1 cellular context compared by ENCODE assay signal in the genomic region with DNA sequence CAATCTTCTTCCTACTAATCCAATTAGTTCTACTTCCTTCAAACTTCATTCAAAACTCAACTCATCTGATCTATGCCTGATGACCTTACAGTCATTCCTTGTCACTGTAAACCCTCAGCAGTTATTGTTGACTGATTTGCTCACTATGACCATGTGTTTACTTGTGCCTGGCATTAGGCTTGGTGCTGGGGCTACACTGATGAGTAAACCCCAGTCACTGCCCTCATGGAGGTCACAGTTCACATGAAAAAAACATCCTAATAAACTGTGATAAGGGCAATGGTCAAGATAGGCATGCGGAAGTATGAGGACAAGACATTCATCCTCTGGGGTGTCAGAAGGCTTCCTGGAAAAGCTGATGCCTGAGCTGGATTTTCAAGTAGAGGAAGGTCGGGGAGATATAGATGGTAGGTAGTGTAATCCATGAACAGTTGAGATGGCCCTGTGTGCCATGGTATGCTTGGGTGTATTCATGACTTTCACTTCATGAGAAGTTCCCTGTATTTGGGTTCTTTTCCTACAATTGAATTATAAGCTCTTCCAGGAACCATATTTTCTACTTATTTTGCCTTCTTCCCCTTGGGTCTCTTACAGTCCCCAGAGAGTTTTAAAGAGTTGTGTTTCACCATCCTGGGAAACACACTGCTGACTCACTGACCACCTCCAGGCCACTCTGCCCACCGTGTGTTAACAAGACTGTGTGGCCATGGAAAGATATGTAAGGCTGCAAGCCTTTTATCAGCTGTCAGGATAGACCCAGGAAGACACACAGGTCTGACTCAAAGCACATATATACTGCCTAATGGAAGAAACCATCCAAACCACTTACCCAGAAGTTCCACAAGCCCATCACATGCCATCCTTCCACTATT.
A peak's percentile ranks its signal among the peaks of the same experiment; 100 is the strongest.
TF ChIP-seq lines count a peak whose summit lies in the region.

No MANE protein-coding gene starts in this region.

TF ChIP-seq in K562, 482 proteins besides CTCF, POLR2A, EP300 and RAD21 (continued from another document):
- TF ChIP-seq XRCC3 (IDR thresholded peaks at IDR 0.05) (no peak), ZNF695 (CRISPR knock-in tag; IDR thresholded peaks at IDR 0.05) (0 out of 2 replicates have a peak, but pooled peaks have one; percentile 11), RBM39 (optimal IDR thresholded peaks at IDR 0.05; ENCODE audit: low read depth, low read length) (no peak), NR2C1 (IDR thresholded peaks at IDR 0.05) (peak; percentile 44; the same call in 1 of the 2 replicates), NR2C1 (tag; IDR thresholded peaks at IDR 0.05) (peak; percentile 73), JUN (IDR thresholded peaks at IDR 0.05; ENCODE audit: borderline replicate concordance, low read depth, low read length) (peak; percentile 15; the same call in 1 of the 2 replicates), JUN (CRISPR knock-in tag; IDR thresholded peaks at IDR 0.05; ENCODE audit: borderline replicate concordance) (no peak), DIDO1 (tag; IDR thresholded peaks at IDR 0.05; ENCODE audit: low read depth) (no peak), NCOR1 (IDR thresholded peaks at IDR 0.05) (0 out of 2 replicates have a peak, but pooled peaks have one; percentile 24), ZNF696 (CRISPR knock-in tag; conservative IDR thresholded peaks at IDR 0.05) (no peak), CBFA2T2 (conservative IDR thresholded peaks at IDR 0.05) (peak; percentile 63), ZKSCAN8 (CRISPR knock-in tag; IDR thresholded peaks at IDR 0.05) (peak; percentile 41; the same call in 1 of the 2 replicates), RNF2 (IDR thresholded peaks at IDR 0.05) (no peak), POLR3G (IDR thresholded peaks at IDR 0.05; ENCODE audit: extremely low read depth, insufficient read length, insufficient replicate concordance) (no peak), ZNF584 (CRISPR knock-in tag; IDR thresholded peaks at IDR 0.05; ENCODE audit: low read depth) (no peak), PYGO2 (tag; IDR thresholded peaks at IDR 0.05) (no peak), NR2C2 (CRISPR knock-in tag; IDR thresholded peaks at IDR 0.05) (no peak), NR2C2 (tag; IDR thresholded peaks at IDR 0.05) (peak; percentile 86), MAFF (IDR thresholded peaks at IDR 0.05; ENCODE audit: low read length) (peak; percentile 11; the same call in 1 of the 2 replicates), TEAD2 (tag; IDR thresholded peaks at IDR 0.05) (no peak), ARID1B (IDR thresholded peaks at IDR 0.05) (peak; percentile 66), CBFA2T3 (IDR thresholded peaks at IDR 0.05) (peak; percentile 76), CREM (IDR thresholded peaks at IDR 0.05; ENCODE audit: low read depth) (no peak), JUND (IDR thresholded peaks at IDR 0.05; ENCODE audit: borderline replicate concordance, low read depth, low read length) (peak; percentile 33; the same call in 1 of the 2 replicates), JUND (tag; IDR thresholded peaks at IDR 0.05; ENCODE audit: borderline replicate concordance, low read depth, low read length) (peak; percentile 10; the same call in 1 of the 3 replicates)
- TF ChIP-seq, protein P1, sequence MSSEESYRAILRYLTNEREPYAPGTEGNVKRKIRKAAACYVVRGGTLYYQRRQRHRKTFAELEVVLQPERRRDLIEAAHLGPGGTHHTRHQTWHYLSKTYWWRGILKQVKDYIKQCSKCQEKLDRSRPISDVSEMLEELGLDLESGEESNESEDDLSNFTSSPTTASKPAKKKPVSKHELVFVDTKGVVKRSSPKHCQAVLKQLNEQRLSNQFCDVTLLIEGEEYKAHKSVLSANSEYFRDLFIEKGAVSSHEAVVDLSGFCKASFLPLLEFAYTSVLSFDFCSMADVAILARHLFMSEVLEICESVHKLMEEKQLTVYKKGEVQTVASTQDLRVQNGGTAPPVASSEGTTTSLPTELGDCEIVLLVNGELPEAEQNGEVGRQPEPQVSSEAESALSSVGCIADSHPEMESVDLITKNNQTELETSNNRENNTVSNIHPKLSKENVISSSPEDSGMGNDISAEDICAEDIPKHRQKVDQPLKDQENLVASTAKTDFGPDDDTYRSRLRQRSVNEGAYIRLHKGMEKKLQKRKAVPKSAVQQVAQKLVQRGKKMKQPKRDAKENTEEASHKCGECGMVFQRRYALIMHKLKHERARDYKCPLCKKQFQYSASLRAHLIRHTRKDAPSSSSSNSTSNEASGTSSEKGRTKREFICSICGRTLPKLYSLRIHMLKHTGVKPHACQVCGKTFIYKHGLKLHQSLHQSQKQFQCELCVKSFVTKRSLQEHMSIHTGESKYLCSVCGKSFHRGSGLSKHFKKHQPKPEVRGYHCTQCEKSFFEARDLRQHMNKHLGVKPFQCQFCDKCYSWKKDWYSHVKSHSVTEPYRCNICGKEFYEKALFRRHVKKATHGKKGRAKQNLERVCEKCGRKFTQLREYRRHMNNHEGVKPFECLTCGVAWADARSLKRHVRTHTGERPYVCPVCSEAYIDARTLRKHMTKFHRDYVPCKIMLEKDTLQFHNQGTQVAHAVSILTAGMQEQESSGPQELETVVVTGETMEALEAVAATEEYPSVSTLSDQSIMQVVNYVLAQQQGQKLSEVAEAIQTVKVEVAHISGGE (CRISPR knock-in tag; IDR thresholded peaks at IDR 0.05) = no peak
- TF ChIP-seq, protein P2, sequence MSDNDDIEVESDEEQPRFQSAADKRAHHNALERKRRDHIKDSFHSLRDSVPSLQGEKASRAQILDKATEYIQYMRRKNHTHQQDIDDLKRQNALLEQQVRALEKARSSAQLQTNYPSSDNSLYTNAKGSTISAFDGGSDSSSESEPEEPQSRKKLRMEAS (CRISPR knock-in tag; IDR thresholded peaks at IDR 0.05) = no peak
- TF ChIP-seq, protein P3, sequence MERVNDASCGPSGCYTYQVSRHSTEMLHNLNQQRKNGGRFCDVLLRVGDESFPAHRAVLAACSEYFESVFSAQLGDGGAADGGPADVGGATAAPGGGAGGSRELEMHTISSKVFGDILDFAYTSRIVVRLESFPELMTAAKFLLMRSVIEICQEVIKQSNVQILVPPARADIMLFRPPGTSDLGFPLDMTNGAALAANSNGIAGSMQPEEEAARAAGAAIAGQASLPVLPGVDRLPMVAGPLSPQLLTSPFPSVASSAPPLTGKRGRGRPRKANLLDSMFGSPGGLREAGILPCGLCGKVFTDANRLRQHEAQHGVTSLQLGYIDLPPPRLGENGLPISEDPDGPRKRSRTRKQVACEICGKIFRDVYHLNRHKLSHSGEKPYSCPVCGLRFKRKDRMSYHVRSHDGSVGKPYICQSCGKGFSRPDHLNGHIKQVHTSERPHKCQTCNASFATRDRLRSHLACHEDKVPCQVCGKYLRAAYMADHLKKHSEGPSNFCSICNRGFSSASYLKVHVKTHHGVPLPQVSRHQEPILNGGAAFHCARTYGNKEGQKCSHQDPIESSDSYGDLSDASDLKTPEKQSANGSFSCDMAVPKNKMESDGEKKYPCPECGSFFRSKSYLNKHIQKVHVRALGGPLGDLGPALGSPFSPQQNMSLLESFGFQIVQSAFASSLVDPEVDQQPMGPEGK (CRISPR knock-in tag; IDR thresholded peaks at IDR 0.05; ENCODE audit: borderline replicate concordance) = no peak
- TF ChIP-seq, protein P4, sequence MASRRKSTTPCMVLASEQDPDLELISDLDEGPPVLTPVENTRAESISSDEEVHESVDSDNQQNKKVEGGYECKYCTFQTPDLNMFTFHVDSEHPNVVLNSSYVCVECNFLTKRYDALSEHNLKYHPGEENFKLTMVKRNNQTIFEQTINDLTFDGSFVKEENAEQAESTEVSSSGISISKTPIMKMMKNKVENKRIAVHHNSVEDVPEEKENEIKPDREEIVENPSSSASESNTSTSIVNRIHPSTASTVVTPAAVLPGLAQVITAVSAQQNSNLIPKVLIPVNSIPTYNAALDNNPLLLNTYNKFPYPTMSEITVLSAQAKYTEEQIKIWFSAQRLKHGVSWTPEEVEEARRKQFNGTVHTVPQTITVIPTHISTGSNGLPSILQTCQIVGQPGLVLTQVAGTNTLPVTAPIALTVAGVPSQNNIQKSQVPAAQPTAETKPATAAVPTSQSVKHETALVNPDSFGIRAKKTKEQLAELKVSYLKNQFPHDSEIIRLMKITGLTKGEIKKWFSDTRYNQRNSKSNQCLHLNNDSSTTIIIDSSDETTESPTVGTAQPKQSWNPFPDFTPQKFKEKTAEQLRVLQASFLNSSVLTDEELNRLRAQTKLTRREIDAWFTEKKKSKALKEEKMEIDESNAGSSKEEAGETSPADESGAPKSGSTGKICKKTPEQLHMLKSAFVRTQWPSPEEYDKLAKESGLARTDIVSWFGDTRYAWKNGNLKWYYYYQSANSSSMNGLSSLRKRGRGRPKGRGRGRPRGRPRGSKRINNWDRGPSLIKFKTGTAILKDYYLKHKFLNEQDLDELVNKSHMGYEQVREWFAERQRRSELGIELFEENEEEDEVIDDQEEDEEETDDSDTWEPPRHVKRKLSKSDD (conservative IDR thresholded peaks at IDR 0.05; ENCODE audit: low read length) = no peak
- TF ChIP-seq, protein P5, sequence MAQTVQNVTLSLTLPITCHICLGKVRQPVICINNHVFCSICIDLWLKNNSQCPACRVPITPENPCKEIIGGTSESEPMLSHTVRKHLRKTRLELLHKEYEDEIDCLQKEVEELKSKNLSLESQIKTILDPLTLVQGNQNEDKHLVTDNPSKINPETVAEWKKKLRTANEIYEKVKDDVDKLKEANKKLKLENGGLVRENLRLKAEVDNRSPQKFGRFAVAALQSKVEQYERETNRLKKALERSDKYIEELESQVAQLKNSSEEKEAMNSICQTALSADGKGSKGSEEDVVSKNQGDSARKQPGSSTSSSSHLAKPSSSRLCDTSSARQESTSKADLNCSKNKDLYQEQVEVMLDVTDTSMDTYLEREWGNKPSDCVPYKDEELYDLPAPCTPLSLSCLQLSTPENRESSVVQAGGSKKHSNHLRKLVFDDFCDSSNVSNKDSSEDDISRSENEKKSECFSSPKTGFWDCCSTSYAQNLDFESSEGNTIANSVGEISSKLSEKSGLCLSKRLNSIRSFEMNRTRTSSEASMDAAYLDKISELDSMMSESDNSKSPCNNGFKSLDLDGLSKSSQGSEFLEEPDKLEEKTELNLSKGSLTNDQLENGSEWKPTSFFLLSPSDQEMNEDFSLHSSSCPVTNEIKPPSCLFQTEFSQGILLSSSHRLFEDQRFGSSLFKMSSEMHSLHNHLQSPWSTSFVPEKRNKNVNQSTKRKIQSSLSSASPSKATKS (CRISPR knock-in tag; IDR thresholded peaks at IDR 0.05) = no peak
- TF ChIP-seq, protein P6, sequence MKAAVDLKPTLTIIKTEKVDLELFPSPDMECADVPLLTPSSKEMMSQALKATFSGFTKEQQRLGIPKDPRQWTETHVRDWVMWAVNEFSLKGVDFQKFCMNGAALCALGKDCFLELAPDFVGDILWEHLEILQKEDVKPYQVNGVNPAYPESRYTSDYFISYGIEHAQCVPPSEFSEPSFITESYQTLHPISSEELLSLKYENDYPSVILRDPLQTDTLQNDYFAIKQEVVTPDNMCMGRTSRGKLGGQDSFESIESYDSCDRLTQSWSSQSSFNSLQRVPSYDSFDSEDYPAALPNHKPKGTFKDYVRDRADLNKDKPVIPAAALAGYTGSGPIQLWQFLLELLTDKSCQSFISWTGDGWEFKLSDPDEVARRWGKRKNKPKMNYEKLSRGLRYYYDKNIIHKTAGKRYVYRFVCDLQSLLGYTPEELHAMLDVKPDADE (conservative IDR thresholded peaks at IDR 0.05; ENCODE audit: control insufficient read depth, low read depth, low read length) = no peak
- TF ChIP-seq, protein P7, sequence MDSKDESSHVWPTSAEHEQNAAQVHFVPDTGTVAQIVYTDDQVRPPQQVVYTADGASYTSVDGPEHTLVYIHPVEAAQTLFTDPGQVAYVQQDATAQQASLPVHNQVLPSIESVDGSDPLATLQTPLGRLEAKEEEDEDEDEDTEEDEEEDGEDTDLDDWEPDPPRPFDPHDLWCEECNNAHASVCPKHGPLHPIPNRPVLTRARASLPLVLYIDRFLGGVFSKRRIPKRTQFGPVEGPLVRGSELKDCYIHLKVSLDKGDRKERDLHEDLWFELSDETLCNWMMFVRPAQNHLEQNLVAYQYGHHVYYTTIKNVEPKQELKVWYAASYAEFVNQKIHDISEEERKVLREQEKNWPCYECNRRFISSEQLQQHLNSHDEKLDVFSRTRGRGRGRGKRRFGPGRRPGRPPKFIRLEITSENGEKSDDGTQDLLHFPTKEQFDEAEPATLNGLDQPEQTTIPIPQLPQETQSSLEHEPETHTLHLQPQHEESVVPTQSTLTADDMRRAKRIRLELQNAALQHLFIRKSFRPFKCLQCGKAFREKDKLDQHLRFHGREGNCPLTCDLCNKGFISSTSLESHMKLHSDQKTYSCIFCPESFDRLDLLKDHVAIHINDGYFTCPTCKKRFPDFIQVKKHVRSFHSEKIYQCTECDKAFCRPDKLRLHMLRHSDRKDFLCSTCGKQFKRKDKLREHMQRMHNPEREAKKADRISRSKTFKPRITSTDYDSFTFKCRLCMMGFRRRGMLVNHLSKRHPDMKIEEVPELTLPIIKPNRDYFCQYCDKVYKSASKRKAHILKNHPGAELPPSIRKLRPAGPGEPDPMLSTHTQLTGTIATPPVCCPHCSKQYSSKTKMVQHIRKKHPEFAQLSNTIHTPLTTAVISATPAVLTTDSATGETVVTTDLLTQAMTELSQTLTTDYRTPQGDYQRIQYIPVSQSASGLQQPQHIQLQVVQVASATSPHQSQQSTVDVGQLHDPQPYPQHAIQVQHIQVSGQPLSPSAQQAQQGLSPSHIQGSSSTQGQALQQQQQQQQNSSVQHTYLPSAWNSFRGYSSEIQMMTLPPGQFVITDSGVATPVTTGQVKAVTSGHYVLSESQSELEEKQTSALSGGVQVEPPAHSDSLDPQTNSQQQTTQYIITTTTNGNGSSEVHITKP (IDR thresholded peaks at IDR 0.05; ENCODE audit: partially characterized antibody) = peak; percentile 60
